In the genomic region with DNA sequence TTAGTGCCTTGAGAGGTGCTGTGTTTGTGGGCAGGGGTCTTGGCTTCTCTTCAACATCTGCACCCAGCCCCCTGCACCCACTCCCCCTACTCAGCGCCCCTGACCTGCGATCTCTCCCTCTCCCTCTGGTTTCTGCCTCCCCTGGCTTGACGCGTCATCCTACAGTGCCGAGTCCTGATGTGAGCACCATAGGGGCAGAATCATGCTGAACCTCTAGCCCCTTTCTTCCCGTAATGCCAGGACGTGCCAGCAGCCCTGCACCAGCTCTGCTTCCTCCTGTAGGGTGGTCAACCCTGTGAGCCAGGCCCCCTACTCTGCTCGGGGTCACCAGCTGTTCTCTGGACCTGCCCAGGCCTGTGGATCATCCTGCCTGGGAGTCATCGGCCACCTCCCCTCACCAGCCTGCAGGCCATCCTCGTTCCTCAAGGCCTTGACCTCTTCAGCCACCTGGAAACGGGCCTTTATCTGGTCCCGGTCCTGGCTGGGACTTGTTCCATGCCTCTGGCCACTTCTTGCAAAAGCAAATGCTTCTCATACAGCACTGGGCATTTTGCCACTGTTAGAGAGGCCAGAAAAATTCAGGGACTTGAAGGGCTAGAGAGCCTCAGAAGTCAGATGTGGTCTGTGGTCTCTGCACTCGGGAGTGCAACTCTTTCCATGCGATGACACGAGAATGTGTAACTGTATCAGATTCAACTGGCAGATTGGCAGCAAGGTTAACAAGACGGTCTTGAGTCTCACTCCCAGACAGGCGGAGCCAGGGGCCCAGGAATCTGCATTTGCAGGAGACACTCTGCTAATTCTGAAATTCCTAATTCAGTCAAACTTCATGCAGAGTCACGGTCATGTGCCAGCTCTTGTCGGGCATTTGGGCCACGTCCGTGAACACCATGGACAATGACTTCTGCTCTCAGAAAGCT, we compare ENCODE assay signal across 14 cellular contexts. TPM values are rescaled to one million over a fixed set of nuclear protein-coding genes. Genes with fewer than 3 reads are reported as not detected.
DNase-seq lines count a peak whose midpoint lies in the region; ATAC-seq and TF ChIP-seq lines count a peak whose summit lies in the region.
"Had no signal": no experiment of that assay in that cellular context is flagged by ENCODE, and none has a peak within 500 bp of the region (broad histone marks: within the 10 kb centered on the region; RNA-seq: fewer than 3 reads in every experiment).

No MANE protein-coding gene starts in this region.

- WGBS in aorta, 2 donors: 66% methylated on average over 21 of the region's 21 CpGs

- TF ChIP-seq CTCF in fibroblast of the aortic adventitia (IDR thresholded peaks at IDR 0.05; ENCODE audit: insufficient read depth, low read length): no peak

- DNase-seq in Right ventricle myocardium inferior (ENCODE audit: missing footprints) (no peak), cardiac septum (ENCODE audit: low spot score) (no peak), fibroblast of the aortic adventitia (ENCODE audit: low read depth) (peak; percentile 66), myocyte (ENCODE audit: low read depth) (peak; percentile 30), aorta (peak; percentile 36 to 68), kidney glomerular epithelial cell (lab: John Stamatoyannopoulos, UW) (no peak)
- no peak for DNase-seq in stimulated activated CD4-positive, alpha-beta T cell treated with anti-CD3 and anti-CD28 coated beads, Interleukin-1b, Interleukin-23, amount 100 ng/mL, for 48 hours
- no peak for DNase-seq in effector CD4-positive, alpha-beta T cell
- DNase-seq: DMS 273 treated with DMSO at 0.1 percent for 48 hours; effector memory CD8-positive, alpha-beta T cell; NCI-H1436 treated with DMSO at 0.1 percent for 48 hours; NCI-H510A treated with DMSO at 0.1 percent for 48 hours had no signal

- no peaks in the 10 kb centered on the region for H3K4me1 ChIP-seq in aorta (ENCODE audit: control insufficient read depth in 1 of 2, insufficient read depth in 2 of 2, low read length in 2 of 2)

- no peak overlapping the region for H3K4me3 ChIP-seq in fibroblast of the aortic adventitia (ENCODE audit: low read depth, low read length)
- no peak overlapping the region for H3K4me3 ChIP-seq in aorta (ENCODE audit: low read length in 2 of 2)

- intact Hi-C loops in Right ventricle myocardium inferior (cut with DNase I): no loop called here
- intact Hi-C loops in cardiac septum (cut with DNase I): no loop called here
- intact Hi-C loops in aorta (cut with DNase I): no loop called here

- H3K36me3 ChIP-seq in aorta (ENCODE audit: control insufficient read depth in 1 of 2, insufficient read depth in 2 of 2, low read length in 1 of 2): no peaks in the 10 kb centered on the region

- ATAC-seq in Right ventricle myocardium inferior (peak; percentile 37), aorta (ENCODE audit: low FRiP score) (no peak)
- ATAC-seq: effector memory CD8-positive, alpha-beta T cell; HCT116 had no signal

- H3K27ac ChIP-seq in aorta (ENCODE audit: low read depth in 1 of 2, low read length in 2 of 2): no peak overlapping the region

- H3K9me3 ChIP-seq in aorta (ENCODE audit: control insufficient read depth, low read length): no peaks in the 10 kb centered on the region

- H3K27me3 ChIP-seq in aorta (ENCODE audit: control insufficient read depth in 1 of 2, insufficient read depth in 2 of 2, low read length in 1 of 2): no peaks in the 10 kb centered on the region

RNA-seq across cellular contexts. Expression of gene KLF15, which starts 16.7 kb away (rescaled TPM):
- total RNA-seq in Right ventricle myocardium inferior (33.0 TPM), cardiac septum (11.5 TPM), fibroblast of the aortic adventitia (ENCODE audit: low replicate concordance) (1.5 and 3.2 TPM in 2 replicates), myocyte (1.2 and 1.5 TPM in 2 replicates), aorta (10 to 100 TPM in 1 of 2 donors, 1 to 10 TPM in 1; 8.5 to 39.9 TPM)
- 0.14 TPM for polyA plus RNA-seq in myocyte (2012)
- 10 to 100 TPM; 23.7 to 43.9 TPM for polyA plus RNA-seq in aorta

RNA-seq across cellular contexts. Expression of gene CFAP100, which starts 20.8 kb away (rescaled TPM):
- not detected for total RNA-seq in Right ventricle myocardium inferior
- not detected for total RNA-seq in cardiac septum
- not detected in 2 replicates for total RNA-seq in fibroblast of the aortic adventitia (ENCODE audit: low replicate concordance)
- not detected in 2 replicates for total RNA-seq in myocyte
- not detected for polyA plus RNA-seq in myocyte (2012)
- not detected for total RNA-seq in aorta
- not detected for polyA plus RNA-seq in aorta
- total RNA-seq: A673 had no signal

Comparison
In these comparisons a context has a peak if more than half of its experiments do, and no peak if none do; other contexts are left out.
1. DNase-seq: peak in fibroblast of the aortic adventitia (single experiment), myocyte (single experiment) and aorta (2 of 2); none in Right ventricle myocardium inferior (single experiment), cardiac septum (single experiment), stimulated activated CD4-positive, alpha-beta T cell treated with anti-CD3 and anti-CD28 coated beads, Interleukin-1b, Interleukin-23, amount 100 ng/mL, for 48 hours (single experiment), kidney glomerular epithelial cell (single experiment) and effector CD4-positive, alpha-beta T cell (single experiment).